ENCODE assay signal across 8 cellular contexts in genomic region chr1:88892146-88892877, GRCh38. TPM values are rescaled to one million over a fixed set of nuclear protein-coding genes. Genes with fewer than 3 reads are reported as not detected.
DNase-seq lines count a peak whose midpoint lies in the region; ATAC-seq lines count a peak whose summit lies in the region.

No MANE protein-coding gene starts in this region.

- DNase-seq in DMS114 treated with DMSO at 0.1 percent for 48 hours (lab: John Stamatoyannopoulos, UW; ENCODE audit: unreplicated experiment) = peak; percentile 95
- peak; percentile 91 for DNase-seq in SW480 (ENCODE audit: low spot score)
- peak; percentile 66 for DNase-seq in fibroblast of gingiva (ENCODE audit: low read depth)
- DNase-seq in trophoblast cell = peak; percentile 73 to 93
- DNase-seq in hepatic stellate cell (ENCODE audit: low spot score) = no peak
- no peak for DNase-seq in D341Med (ENCODE audit: low spot score)

- no peak overlapping the region for H2AK5ac ChIP-seq in trophoblast cell (ENCODE audit: low read length)

- H3K23ac ChIP-seq in trophoblast cell (ENCODE audit: low read length) = no peak overlapping the region

- peaks cover 10% of the 10 kb centered on the region for H3K36me3 ChIP-seq in KOPT-K1 (ENCODE audit: insufficient read depth, low read length)
- H3K36me3 ChIP-seq in trophoblast cell (ENCODE audit: control insufficient read depth in 1 of 2, insufficient read depth in 2 of 2, low read length in 2 of 2) = no peaks in the 10 kb centered on the region

- ATAC-seq in GM18867 (IDR thresholded peaks at IDR 0.05; ENCODE audit: unreplicated experiment) = no peak

- no peak overlapping the region for H3K4me3 ChIP-seq in trophoblast cell (ENCODE audit: low read depth, low read length)

- H3K9ac ChIP-seq in trophoblast cell (ENCODE audit: low read length) = no peak overlapping the region

- peaks cover 3% of the 10 kb centered on the region for H3K79me1 ChIP-seq in trophoblast cell (ENCODE audit: low read length)

- H2BK12ac ChIP-seq in trophoblast cell (ENCODE audit: low read length) = no peak overlapping the region

- H3K18ac ChIP-seq in trophoblast cell (ENCODE audit: low read length) = no peak overlapping the region

- H3K27ac ChIP-seq in KOPT-K1 (ENCODE audit: low read depth, low read length, poor library complexity, severe bottlenecking) (peak overlapping the region; percentile 80), trophoblast cell (ENCODE audit: low read depth, low read length) (no peak overlapping the region)

- H3K9me3 ChIP-seq in KOPT-K1 (ENCODE audit: insufficient read depth, low read length, poor library complexity, severe bottlenecking) = no peaks in the 10 kb centered on the region
- no peaks in the 10 kb centered on the region for H3K9me3 ChIP-seq in trophoblast cell (ENCODE audit: insufficient read depth, low read depth, low read length)

- no peak overlapping the region for H4K91ac ChIP-seq in trophoblast cell (ENCODE audit: low read depth, low read length)

- H3K4me2 ChIP-seq in trophoblast cell (ENCODE audit: low read length) = peak overlapping the region; percentile 91

- no peak overlapping the region for H3K4ac ChIP-seq in trophoblast cell (ENCODE audit: low read depth, low read length)

- no peak overlapping the region for H4K8ac ChIP-seq in trophoblast cell (ENCODE audit: low read depth, low read length)

- H2BK5ac ChIP-seq in trophoblast cell (ENCODE audit: low read depth, low read length, poor library complexity) = no peak overlapping the region

- H3K27me3 ChIP-seq in trophoblast cell (ENCODE audit: insufficient read depth, low read length) = no peaks in the 10 kb centered on the region

- no peak overlapping the region for H3K14ac ChIP-seq in trophoblast cell (ENCODE audit: low read length)

- H3K4me1 ChIP-seq in trophoblast cell (ENCODE audit: control insufficient read depth in 1 of 2, insufficient read depth in 2 of 2, low read length in 2 of 2) = no peaks in the 10 kb centered on the region

- H3K79me2 ChIP-seq in trophoblast cell (ENCODE audit: control insufficient read depth, insufficient read depth, low read length, poor library complexity) = peaks cover 4% of the 10 kb centered on the region

- no peak overlapping the region for H2AFZ ChIP-seq in trophoblast cell (ENCODE audit: insufficient read depth, low read length, poor library complexity)

- WGBS in trophoblast cell (ENCODE audit: extremely low coverage, insufficient coverage, insufficient read length) = no CpG with 5 or more reads among the region's 17 CpGs

- no peak overlapping the region for H4K12ac ChIP-seq in trophoblast cell (ENCODE audit: low read depth, low read length)

- H2BK120ac ChIP-seq in trophoblast cell (ENCODE audit: insufficient read depth, low read length, poor library complexity) = no peak overlapping the region

RNA-seq across cellular contexts. Expression of gene GTF2B, which starts 0.9 kb away (rescaled TPM):
- polyA plus RNA-seq in trophoblast cell (2013) = 34.4 and 35.1 TPM in 2 replicates

Comparison
In these comparisons a context has a peak if more than half of its experiments do, and no peak if none do; other contexts are left out.
1. DNase-seq: peak in DMS114 treated with DMSO at 0.1 percent for 48 hours (single experiment), SW480 (single experiment), fibroblast of gingiva (single experiment) and trophoblast cell (2 of 2); none in hepatic stellate cell (single experiment) and D341Med (single experiment).